In the genomic region with DNA sequence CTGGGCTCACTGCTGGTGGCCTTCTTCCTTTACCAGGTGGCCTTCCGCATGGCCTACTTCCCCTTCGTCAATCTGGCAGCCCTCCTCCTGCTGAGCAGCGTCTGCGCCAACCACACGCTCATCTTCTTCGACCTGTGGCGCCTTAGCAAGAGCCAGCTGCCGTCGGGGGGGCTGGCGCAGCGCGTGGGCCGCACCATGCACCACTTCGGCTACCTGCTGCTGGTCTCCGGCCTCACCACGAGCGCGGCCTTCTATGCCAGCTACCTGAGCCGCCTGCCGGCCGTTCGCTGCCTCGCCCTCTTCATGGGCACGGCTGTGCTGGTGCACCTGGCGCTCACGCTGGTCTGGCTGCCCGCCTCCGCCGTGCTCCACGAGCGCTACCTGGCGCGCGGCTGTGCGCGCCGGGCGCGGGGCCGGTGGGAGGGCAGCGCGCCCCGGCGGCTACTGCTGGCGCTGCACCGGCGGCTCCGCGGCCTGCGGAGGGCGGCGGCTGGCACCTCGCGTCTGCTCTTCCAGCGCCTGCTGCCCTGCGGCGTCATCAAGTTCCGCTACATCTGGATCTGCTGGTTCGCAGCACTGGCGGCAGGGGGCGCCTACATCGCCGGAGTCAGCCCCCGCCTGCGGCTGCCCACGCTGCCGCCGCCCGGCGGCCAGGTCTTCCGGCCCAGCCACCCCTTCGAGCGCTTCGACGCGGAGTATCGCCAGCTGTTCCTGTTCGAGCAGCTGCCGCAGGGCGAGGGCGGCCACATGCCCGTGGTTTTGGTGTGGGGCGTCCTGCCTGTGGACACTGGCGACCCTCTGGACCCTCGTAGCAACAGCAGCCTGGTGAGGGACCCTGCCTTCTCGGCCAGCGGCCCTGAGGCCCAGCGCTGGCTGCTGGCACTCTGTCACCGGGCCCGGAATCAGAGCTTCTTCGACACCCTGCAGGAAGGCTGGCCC, we compare ENCODE assay signal across 8 cellular contexts. TPM values are rescaled to one million over a fixed set of nuclear protein-coding genes. Genes with fewer than 3 reads are reported as not detected.
DNase-seq lines count a peak whose midpoint lies in the region; ATAC-seq and TF ChIP-seq lines count a peak whose summit lies in the region.

No MANE protein-coding gene starts in this region.

- intact Hi-C loops in PC-3 (cut with micrococcal nuclease) = loop anchor here (1.0 to 2.0 kb wide), 3 partner anchors 29 to 53 kb away; no protein-coding TSS in a partner anchor

- no peaks in the 10 kb centered on the region for H3K36me3 Mint-ChIP-seq in activated T-cell treated with anti-CD3 and anti-CD28 coated beads, Interleukin-2, amount 50 U/mL, for 72 hours (ENCODE audit: insufficient read depth in 2 of 2)
- no peaks in the 10 kb centered on the region for H3K36me3 Mint-ChIP-seq in natural killer cell treated with Interleukin-12 subunit alpha and Interleukin-12 subunit beta and Interleukin-15 and Interleukin-18, amount 100 ng/mL, for 72 hours
- peaks cover 0 to 1% of the 10 kb centered on the region in 2 donors for H3K36me3 Mint-ChIP-seq in stimulated activated naive B cell treated with anti-CD40 and anti-IgM and Interleukin-4, amounts not matched to agents 10 μg/mL and 1 μg/mL and 100 μg/mL, for 72 hours

- no peak overlapping the region for H3K27ac ChIP-seq in PC-3 (ENCODE audit: low read length)

- peaks cover 19% of the 10 kb centered on the region for H3K4me1 Mint-ChIP-seq in activated T-cell treated with anti-CD3 and anti-CD28 coated beads, Interleukin-2, amount 50 U/mL, for 72 hours (ENCODE audit: low read depth)
- H3K4me1 Mint-ChIP-seq in natural killer cell treated with Interleukin-12 subunit alpha and Interleukin-12 subunit beta and Interleukin-15 and Interleukin-18, amount 100 ng/mL, for 72 hours (ENCODE audit: low read depth in 2 of 2) = peaks cover 21 to 24% of the 10 kb centered on the region in 2 donors
- H3K4me1 Mint-ChIP-seq in stimulated activated naive B cell treated with anti-CD40 and anti-IgM and Interleukin-4, amounts not matched to agents 10 μg/mL and 1 μg/mL and 100 μg/mL, for 72 hours = peaks cover 17 to 35% of the 10 kb centered on the region in 2 donors

- peak; percentile 71 for TF ChIP-seq CTCF in PC-3 (conservative IDR thresholded peaks at IDR 0.05; ENCODE audit: low read depth, low read length)
- TF ChIP-seq CTCF in fibroblast of mammary gland (conservative IDR thresholded peaks at IDR 0.05; ENCODE audit: control insufficient read depth, insufficient read depth, low read depth, low read length) = peak; percentile 44

- no peaks in the 10 kb centered on the region for H3K79me2 ChIP-seq in PC-3 (ENCODE audit: low read length)

- H3K27ac Mint-ChIP-seq in activated T-cell treated with anti-CD3 and anti-CD28 coated beads, Interleukin-2, amount 50 U/mL, for 72 hours = no peak overlapping the region
- peak overlapping the region; percentile 54 to 70 for H3K27ac Mint-ChIP-seq in natural killer cell treated with Interleukin-12 subunit alpha and Interleukin-12 subunit beta and Interleukin-15 and Interleukin-18, amount 100 ng/mL, for 72 hours
- H3K27ac Mint-ChIP-seq in stimulated activated naive B cell treated with anti-CD40 and anti-IgM and Interleukin-4, amounts not matched to agents 10 μg/mL and 1 μg/mL and 100 μg/mL, for 72 hours = peak overlapping the region; percentile 93

- H3F3A ChIP-seq in PC-3 (ENCODE audit: low read length, unreplicated experiment) = no peaks in the 10 kb centered on the region

- no TSS peak for BruUV-seq in PC-3 (replicated peaks; lab: Mats Ljungman, UMichigan)

- DNase-seq in AML-193 (lab: John Stamatoyannopoulos, UW) (peak; percentile 92), PC-3 (peak; percentile 88), fibroblast of mammary gland (ENCODE audit: low read depth) (peak; percentile 81)
- peak; percentile 90 to 91 for DNase-seq in activated T-cell treated with anti-CD3 and anti-CD28 coated beads, Interleukin-2, amount 50 U/mL, for 72 hours
- DNase-seq in natural killer cell treated with Interleukin-12 subunit alpha and Interleukin-12 subunit beta and Interleukin-15 and Interleukin-18, amount 100 ng/mL, for 72 hours (ENCODE audit: low spot score) = peak; percentile 91
- peak; percentile 84 for DNase-seq in stimulated activated naive B cell treated with anti-CD40 and anti-IgM and Interleukin-4, amounts not matched to agents 10 μg/mL and 1 μg/mL and 100 μg/mL, for 72 hours

- no peaks in the 10 kb centered on the region for H4K20me1 ChIP-seq in PC-3 (ENCODE audit: low read length)

- POLR2A ChIA-PET in PC-3 (lab: Charles Lee; ENCODE audit: unreplicated experiment) = no interaction called here

- H3K4me2 ChIP-seq in PC-3 (ENCODE audit: low read length) = peak overlapping the region; percentile 58

- no peaks in the 10 kb centered on the region for H3K9me3 Mint-ChIP-seq in activated T-cell treated with anti-CD3 and anti-CD28 coated beads, Interleukin-2, amount 50 U/mL, for 72 hours
- no peaks in the 10 kb centered on the region for H3K9me3 Mint-ChIP-seq in natural killer cell treated with Interleukin-12 subunit alpha and Interleukin-12 subunit beta and Interleukin-15 and Interleukin-18, amount 100 ng/mL, for 72 hours
- no peaks in the 10 kb centered on the region for H3K9me3 Mint-ChIP-seq in stimulated activated naive B cell treated with anti-CD40 and anti-IgM and Interleukin-4, amounts not matched to agents 10 μg/mL and 1 μg/mL and 100 μg/mL, for 72 hours

- peak overlapping the region; percentile 73 to 75 for H3K4me3 Mint-ChIP-seq in activated T-cell treated with anti-CD3 and anti-CD28 coated beads, Interleukin-2, amount 50 U/mL, for 72 hours
- H3K4me3 Mint-ChIP-seq in natural killer cell treated with Interleukin-12 subunit alpha and Interleukin-12 subunit beta and Interleukin-15 and Interleukin-18, amount 100 ng/mL, for 72 hours = peak overlapping the region; percentile 91
- H3K4me3 Mint-ChIP-seq in stimulated activated naive B cell treated with anti-CD40 and anti-IgM and Interleukin-4, amounts not matched to agents 10 μg/mL and 1 μg/mL and 100 μg/mL, for 72 hours = peak overlapping the region; percentile 82 to 83

- peak overlapping the region; percentile 66 for H2AFZ ChIP-seq in PC-3 (ENCODE audit: low read length)

- H3K27me3 ChIP-seq in PC-3 (ENCODE audit: low read length) = no peaks in the 10 kb centered on the region

- H3K4me1 ChIP-seq in PC-3 (ENCODE audit: insufficient read depth, low read length) = no peaks in the 10 kb centered on the region; the same call in 1 of the 2 replicates

- no peaks in the 10 kb centered on the region for H3K27me3 Mint-ChIP-seq in activated T-cell treated with anti-CD3 and anti-CD28 coated beads, Interleukin-2, amount 50 U/mL, for 72 hours (ENCODE audit: low read depth)
- no peaks in the 10 kb centered on the region for H3K27me3 Mint-ChIP-seq in natural killer cell treated with Interleukin-12 subunit alpha and Interleukin-12 subunit beta and Interleukin-15 and Interleukin-18, amount 100 ng/mL, for 72 hours
- H3K27me3 Mint-ChIP-seq in stimulated activated naive B cell treated with anti-CD40 and anti-IgM and Interleukin-4, amounts not matched to agents 10 μg/mL and 1 μg/mL and 100 μg/mL, for 72 hours = no peaks in the 10 kb centered on the region

- no peaks in the 10 kb centered on the region for H3K9me3 ChIP-seq in PC-3 (ENCODE audit: low read length)

- no peaks in the 10 kb centered on the region for H3K36me3 ChIP-seq in PC-3 (ENCODE audit: low read depth, low read length)

- no peak overlapping the region for H3K9ac ChIP-seq in PC-3 (ENCODE audit: low read length)

- H3K9me2 ChIP-seq in PC-3 (replicated peaks; ENCODE audit: low read length) = no peaks in the 10 kb centered on the region

- peak overlapping the region; percentile 37; the same call in 1 of the 2 replicates for H3K4me3 ChIP-seq in PC-3 (ENCODE audit: low read length)
- H3K4me3 ChIP-seq in fibroblast of mammary gland (ENCODE audit: control insufficient read depth, low read depth, low read length) = no peak overlapping the region

- ATAC-seq in GM19324 (IDR thresholded peaks at IDR 0.05; ENCODE audit: low FRiP score, unreplicated experiment) (peak; percentile 74), HG03460 (IDR thresholded peaks at IDR 0.05; ENCODE audit: unreplicated experiment) (peak; percentile 83), PC-3 (peak; percentile 92)
- peak; percentile 96 for ATAC-seq in activated T-cell treated with anti-CD3 and anti-CD28 coated beads, Interleukin-2, amount 50 U/mL, for 72 hours (replicated peaks in 1 of 2)
- ATAC-seq in natural killer cell treated with Interleukin-12 subunit alpha and Interleukin-12 subunit beta and Interleukin-15 and Interleukin-18, amount 100 ng/mL, for 72 hours = peak; percentile 95 to 96
- ATAC-seq in stimulated activated naive B cell treated with anti-CD40 and anti-IgM and Interleukin-4, amounts not matched to agents 10 μg/mL and 1 μg/mL and 100 μg/mL, for 72 hours (replicated peaks) = peak; percentile 91 to 93

- CTCF ChIA-PET in PC-3 (lab: Charles Lee) = interaction anchor here (0.6 to 1.6 kb wide), 5 partner anchors 24 to 88 kb away, joined by 3 to 9 read pairs (median 3); no protein-coding TSS in a partner anchor

RNA-seq across cellular contexts. Expression of a gene that starts 9.9 kb away (rescaled TPM):
- 0.87 and 2.7 TPM in 2 replicates for total RNA-seq in PC-3 (2014; rRNA removed)
- under 1 TPM; 0.19 to 0.34 TPM for total RNA-seq in activated T-cell treated with anti-CD3 and anti-CD28 coated beads, Interleukin-2, amount 50 U/mL, for 72 hours
- total RNA-seq in natural killer cell treated with Interleukin-12 subunit alpha and Interleukin-12 subunit beta and Interleukin-15 and Interleukin-18, amount 100 ng/mL, for 72 hours = under 1 TPM; 0.25 to 1.00 TPM

RNA-seq across cellular contexts. Expression of a gene that starts 14.6 kb away (rescaled TPM):
- total RNA-seq in PC-3 (2014; rRNA removed) = 115 and 125 TPM in 2 replicates
- 10 to 100 TPM; 47.3 to 61.5 TPM for total RNA-seq in activated T-cell treated with anti-CD3 and anti-CD28 coated beads, Interleukin-2, amount 50 U/mL, for 72 hours
- total RNA-seq in natural killer cell treated with Interleukin-12 subunit alpha and Interleukin-12 subunit beta and Interleukin-15 and Interleukin-18, amount 100 ng/mL, for 72 hours = 10 to 100 TPM; 32.4 to 75.1 TPM

RNA-seq across cellular contexts. Expression of a gene that starts 17.1 kb away (rescaled TPM):
- not detected in 2 replicates for total RNA-seq in PC-3 (2014; rRNA removed)
- not detected for total RNA-seq in activated T-cell treated with anti-CD3 and anti-CD28 coated beads, Interleukin-2, amount 50 U/mL, for 72 hours
- total RNA-seq in natural killer cell treated with Interleukin-12 subunit alpha and Interleukin-12 subunit beta and Interleukin-15 and Interleukin-18, amount 100 ng/mL, for 72 hours = not detected

RNA-seq across cellular contexts. Expression of a gene that starts 27.2 kb away (rescaled TPM):
- 56.1 and 101 TPM in 2 replicates for total RNA-seq in PC-3 (2014; rRNA removed)
- total RNA-seq in activated T-cell treated with anti-CD3 and anti-CD28 coated beads, Interleukin-2, amount 50 U/mL, for 72 hours = 1 to 10 TPM; 1.0 to 1.6 TPM
- total RNA-seq in natural killer cell treated with Interleukin-12 subunit alpha and Interleukin-12 subunit beta and Interleukin-15 and Interleukin-18, amount 100 ng/mL, for 72 hours = under 1 TPM; 0.29 to 0.47 TPM

RNA-seq across cellular contexts. Expression of a gene that starts 37.7 kb away (rescaled TPM):
- 58.9 and 59.4 TPM in 2 replicates for total RNA-seq in PC-3 (2014; rRNA removed)
- 10 to 100 TPM; 61.2 to 75.5 TPM for total RNA-seq in activated T-cell treated with anti-CD3 and anti-CD28 coated beads, Interleukin-2, amount 50 U/mL, for 72 hours
- 100 to 1,000 TPM in 1 of 2 donors, 10 to 100 TPM in 1; 63.3 to 111 TPM for total RNA-seq in natural killer cell treated with Interleukin-12 subunit alpha and Interleukin-12 subunit beta and Interleukin-15 and Interleukin-18, amount 100 ng/mL, for 72 hours
